ENCODE assay signal across 1 cellular context in the genomic region with DNA sequence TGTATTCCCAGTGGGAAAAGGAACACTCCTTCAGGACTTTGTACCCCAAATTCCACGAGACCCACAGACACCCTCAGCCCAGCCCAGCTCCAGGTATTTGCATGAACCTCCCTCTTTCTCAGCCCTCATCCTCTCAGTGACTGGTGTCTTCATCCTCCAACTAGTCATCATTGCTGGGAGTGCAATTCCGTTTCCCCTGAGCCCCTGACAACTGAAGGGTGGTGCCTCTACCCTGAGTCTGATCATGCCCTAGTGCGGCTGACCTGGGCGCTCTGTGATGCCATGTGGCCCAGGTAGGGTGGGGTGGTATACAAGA.
TF ChIP-seq lines count a peak whose summit lies in the region.

No MANE protein-coding gene starts in this region.

TF ChIP-seq in endothelial cell of umbilical vein, 7 proteins besides CTCF, POLR2A, EP300 and RAD21 (continued from another document):
- TF ChIP-seq GATA2 (IDR thresholded peaks at IDR 0.05; ENCODE audit: insufficient read depth, insufficient read length, low read depth, low read length), result no peak
- no peak for TF ChIP-seq JUN (IDR thresholded peaks at IDR 0.05; ENCODE audit: borderline replicate concordance, insufficient read depth, insufficient read length, low read depth)
- TF ChIP-seq MYC (IDR thresholded peaks at IDR 0.05; ENCODE audit: low read depth, low read length), result no peak
- TF ChIP-seq FOS (IDR thresholded peaks at IDR 0.05; ENCODE audit: borderline replicate concordance, insufficient read depth, low read length), result no peak
- TF ChIP-seq EZH2 (IDR thresholded peaks at IDR 0.05; ENCODE audit: borderline replicate concordance, low read depth, low read length, severe bottlenecking), result no peak
- TF ChIP-seq POLR2AphosphoS5 (IDR thresholded peaks at IDR 0.05; ENCODE audit: insufficient read depth, low read depth, low read length), result no peak
